ENCODE assay signal across 31 cellular contexts in the genomic region with DNA sequence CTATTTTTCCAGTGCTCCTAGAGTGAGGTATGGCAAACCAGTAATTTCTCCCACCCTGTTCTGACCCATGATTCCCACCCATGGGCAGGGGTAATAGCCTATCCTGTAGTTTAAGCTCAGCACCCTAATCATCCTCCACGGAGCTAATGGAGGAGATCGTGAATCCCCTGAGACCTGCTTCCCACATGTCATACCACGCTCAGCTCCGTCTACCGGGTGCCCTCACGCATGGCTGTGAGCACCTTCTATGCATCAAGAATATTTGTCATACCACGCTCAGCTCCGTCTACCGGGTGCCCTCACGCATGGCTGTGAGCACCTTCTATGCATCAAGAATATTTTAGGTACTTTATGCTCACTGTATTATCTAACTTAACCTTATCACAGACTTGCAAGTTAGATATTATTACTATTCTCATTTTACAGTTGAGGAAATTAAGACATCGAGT.
"Had no signal": no experiment of that assay in that cellular context is flagged by ENCODE, and none has a peak within 500 bp of the region (broad histone marks: within the 10 kb centered on the region; RNA-seq: fewer than 3 reads in every experiment).

No MANE protein-coding gene starts in this region.

- H3K36me3 ChIP-seq: brain microvascular endothelial cell, gastrocnemius medialis, WERI-Rb-1 had no signal

- H3K4me3 Mint-ChIP-seq: activated B cell treated with CpG ODN at 0.5 μM for 24 hours; activated CD8-positive, alpha-beta T cell treated with anti-CD3 and anti-CD28 coated beads for 36 hours; activated naive CD8-positive, alpha-beta T cell; activated T-cell treated with anti-CD3 and anti-CD28 coated beads, Interleukin-2, amount 50 U/mL, for 4 hours; activated T-helper 17 cell treated with anti-CD3 and anti-CD28 coated beads, Interleukin-2, amount 50 U/mL, for 72 hours; central memory CD8-positive, alpha-beta T cell; dendritic cell treated with granulocyte-macrophage colony-stimulating factor and Interleukin-4, amounts not matched to agents 40 ng/mL and 50 ng/mL, for 4 days; endodermal cell; T-cell; T-helper 1 cell treated with Interleukin-12 subunit alpha and Interleukin-12 subunit beta and Interleukin-4 antibody, amounts not matched to agents 30 μg/mL and 1 μg/mL, for 36 hours had no signal

- H3K36me3 Mint-ChIP-seq: T-cell had no signal

- H3K9me3 Mint-ChIP-seq: activated B cell treated with CpG ODN at 0.5 μM for 24 hours; activated CD8-positive, alpha-beta T cell treated with anti-CD3 and anti-CD28 coated beads for 36 hours; activated T-helper 17 cell treated with anti-CD3 and anti-CD28 coated beads, Interleukin-2, amount 50 U/mL, for 72 hours; central memory CD8-positive, alpha-beta T cell had no signal

- H3K4me3 ChIP-seq: coronary artery, dorsolateral prefrontal cortex, gastrocnemius medialis had no signal

- ATAC-seq: activated CD4-positive, CD25-positive, alpha-beta regulatory T cell treated with anti-CD3 and anti-CD28 coated beads, Interleukin-2, amount 50 U/mL, for 24 hours; activated CD8-positive, alpha-beta T cell treated with anti-CD3 and anti-CD28 coated beads for 36 hours; activated T-cell treated with anti-CD3 and anti-CD28 coated beads, Interleukin-2, amount 50 U/mL, for 4 hours; activated T-helper 17 cell treated with anti-CD3 and anti-CD28 coated beads, Interleukin-2, amount 50 U/mL, for 72 hours; esophagus mucosa; foreskin keratinocyte; gastrocnemius medialis; T-cell had no signal

- H3K4me1 Mint-ChIP-seq: activated T-helper 17 cell treated with anti-CD3 and anti-CD28 coated beads, Interleukin-2, amount 50 U/mL, for 72 hours; central memory CD8-positive, alpha-beta T cell had no signal

- H3K27ac Mint-ChIP-seq: activated B cell treated with CpG ODN at 0.5 μM for 24 hours; activated CD8-positive, alpha-beta T cell treated with anti-CD3 and anti-CD28 coated beads for 36 hours; activated naive CD8-positive, alpha-beta T cell; activated T-helper 17 cell treated with anti-CD3 and anti-CD28 coated beads, Interleukin-2, amount 50 U/mL, for 72 hours; dendritic cell treated with granulocyte-macrophage colony-stimulating factor and Interleukin-4, amounts not matched to agents 40 ng/mL and 50 ng/mL, for 4 days; endodermal cell; T-cell; T-helper 1 cell treated with Interleukin-12 subunit alpha and Interleukin-12 subunit beta and Interleukin-4 antibody, amounts not matched to agents 30 μg/mL and 1 μg/mL, for 36 hours had no signal

- H3K27me3 ChIP-seq: brain microvascular endothelial cell, dorsolateral prefrontal cortex, foreskin keratinocyte, gastrocnemius medialis had no signal

- DNase-seq: activated B cell treated with CpG ODN at 0.5 μM for 24 hours; activated CD4-positive, alpha-beta T cell treated with anti-CD3 and anti-CD28 coated beads for 48 hours; activated CD4-positive, alpha-beta T cell treated with anti-CD3 and anti-CD28 coated beads, Interleukin-2, amount 50 U/mL, for 1 hour; activated CD4-positive, alpha-beta T cell treated with anti-CD3 and anti-CD28 coated beads, Interleukin-2, amount 50 U/mL, for 48 hours; activated CD8-positive, alpha-beta memory T cell treated with anti-CD3 and anti-CD28 coated beads for 24 hours; activated CD8-positive, alpha-beta T cell treated with anti-CD3 and anti-CD28 coated beads for 36 hours; activated effector memory CD4-positive, alpha-beta T cell treated with Interleukin-2 at 50 U/mL for 16 hours; activated gamma-delta T cell treated with Interleukin-2 at 50 U/mL for 16 hours; activated naive CD4-positive, alpha-beta T cell treated with anti-CD3 and anti-CD28 coated beads, Interleukin-2, amount 50 U/mL, for 16 hours; activated naive CD4-positive, alpha-beta T cell treated with Interleukin-2 at 50 U/mL for 16 hours; activated T-cell treated with anti-CD3 and anti-CD28 coated beads, Interleukin-2, amount 50 U/mL, for 4 hours; amniotic stem cell; anterior cingulate cortex; brain microvascular endothelial cell; dorsolateral prefrontal cortex; effector memory CD4-positive, alpha-beta T cell; endodermal cell; foreskin keratinocyte; gastrocnemius medialis; glutamatergic neuron; T-cell; T1000; WERI-Rb-1 had no signal

- H3K27ac ChIP-seq: brain microvascular endothelial cell, coronary artery, dorsolateral prefrontal cortex, foreskin keratinocyte, gastrocnemius medialis, WERI-Rb-1 had no signal
